ENCODE assay signal across 3 cellular contexts in genomic region chr7:51104278-51104677, GRCh38.
TF ChIP-seq lines count a peak whose summit lies in the region.

No MANE protein-coding gene starts in this region.

TF ChIP-seq in A549, 52 proteins besides CTCF, POLR2A, EP300 and RAD21:
- TF ChIP-seq REST (IDR thresholded peaks at IDR 0.05): no peak
- peak; percentile 11 for TF ChIP-seq ZFP36 (IDR thresholded peaks at IDR 0.05; ENCODE audit: borderline replicate concordance, partially characterized antibody)

TF ChIP-seq in HEK293, 187 proteins besides CTCF, POLR2A, EP300 and RAD21 (continued from another document):
- peak; percentile 59; the same call in 1 of the 2 replicates for TF ChIP-seq ZNF768 (tag by site-specific recombination; IDR thresholded peaks at IDR 0.05)

TF ChIP-seq in K562, 482 proteins besides CTCF, POLR2A, EP300 and RAD21 (continued from another document):
- TF ChIP-seq, protein P1, sequence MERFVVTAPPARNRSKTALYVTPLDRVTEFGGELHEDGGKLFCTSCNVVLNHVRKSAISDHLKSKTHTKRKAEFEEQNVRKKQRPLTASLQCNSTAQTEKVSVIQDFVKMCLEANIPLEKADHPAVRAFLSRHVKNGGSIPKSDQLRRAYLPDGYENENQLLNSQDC (CRISPR knock-in tag; IDR thresholded peaks at IDR 0.05): no peak
- TF ChIP-seq DACH1 (IDR thresholded peaks at IDR 0.05; ENCODE audit: partially characterized antibody): no peak
- no peak for TF ChIP-seq ZNF239 (CRISPR knock-in tag; IDR thresholded peaks at IDR 0.05)
- no peak for TF ChIP-seq ZNF146 (CRISPR knock-in tag; IDR thresholded peaks at IDR 0.05; ENCODE audit: unreplicated experiment)
- no peak for TF ChIP-seq FUS (optimal IDR thresholded peaks at IDR 0.05; ENCODE audit: low read depth, low read length)
- peak; percentile 92 for TF ChIP-seq RBM25 (IDR thresholded peaks at IDR 0.05; ENCODE audit: low read depth, low read length, severe bottlenecking)
- TF ChIP-seq ZNF655 (CRISPR knock-in tag; IDR thresholded peaks at IDR 0.05): no peak
- TF ChIP-seq, protein P2, sequence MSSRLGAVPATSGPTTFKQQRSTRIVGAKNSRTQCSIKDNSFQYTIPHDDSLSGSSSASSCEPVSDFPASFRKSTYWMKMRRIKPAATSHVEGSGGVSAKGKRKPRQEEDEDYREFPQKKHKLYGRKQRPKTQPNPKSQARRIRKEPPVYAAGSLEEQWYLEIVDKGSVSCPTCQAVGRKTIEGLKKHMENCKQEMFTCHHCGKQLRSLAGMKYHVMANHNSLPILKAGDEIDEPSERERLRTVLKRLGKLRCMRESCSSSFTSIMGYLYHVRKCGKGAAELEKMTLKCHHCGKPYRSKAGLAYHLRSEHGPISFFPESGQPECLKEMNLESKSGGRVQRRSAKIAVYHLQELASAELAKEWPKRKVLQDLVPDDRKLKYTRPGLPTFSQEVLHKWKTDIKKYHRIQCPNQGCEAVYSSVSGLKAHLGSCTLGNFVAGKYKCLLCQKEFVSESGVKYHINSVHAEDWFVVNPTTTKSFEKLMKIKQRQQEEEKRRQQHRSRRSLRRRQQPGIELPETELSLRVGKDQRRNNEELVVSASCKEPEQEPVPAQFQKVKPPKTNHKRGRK (tag; IDR thresholded peaks at IDR 0.05): no peak
- TF ChIP-seq ZNF551 (CRISPR knock-in tag; IDR thresholded peaks at IDR 0.05): no peak
- no peak for TF ChIP-seq ZNF133 (CRISPR knock-in tag; IDR thresholded peaks at IDR 0.05)
- peak; percentile 72 for TF ChIP-seq ZFP36 (IDR thresholded peaks at IDR 0.05; ENCODE audit: low read depth, low read length, partially characterized antibody)
- no peak for TF ChIP-seq MEF2D (tag; conservative IDR thresholded peaks at IDR 0.05; ENCODE audit: low read depth)
- TF ChIP-seq CBX3 (IDR thresholded peaks at IDR 0.05; ENCODE audit: borderline replicate concordance in 1 of 2, low read length in 2 of 2): no peak
- TF ChIP-seq SMAD4 (CRISPR knock-in tag; conservative IDR thresholded peaks at IDR 0.05): no peak
- no peak for TF ChIP-seq NCOA2 (IDR thresholded peaks at IDR 0.05; ENCODE audit: partially characterized antibody in 2 of 2)
- no peak for TF ChIP-seq ATF4 (CRISPR knock-in tag; IDR thresholded peaks at IDR 0.05)
TF ChIP-seq in K562: peak in this region for 4.
